Comparison of ENCODE assay signal across 8 cellular contexts in the genomic region with DNA sequence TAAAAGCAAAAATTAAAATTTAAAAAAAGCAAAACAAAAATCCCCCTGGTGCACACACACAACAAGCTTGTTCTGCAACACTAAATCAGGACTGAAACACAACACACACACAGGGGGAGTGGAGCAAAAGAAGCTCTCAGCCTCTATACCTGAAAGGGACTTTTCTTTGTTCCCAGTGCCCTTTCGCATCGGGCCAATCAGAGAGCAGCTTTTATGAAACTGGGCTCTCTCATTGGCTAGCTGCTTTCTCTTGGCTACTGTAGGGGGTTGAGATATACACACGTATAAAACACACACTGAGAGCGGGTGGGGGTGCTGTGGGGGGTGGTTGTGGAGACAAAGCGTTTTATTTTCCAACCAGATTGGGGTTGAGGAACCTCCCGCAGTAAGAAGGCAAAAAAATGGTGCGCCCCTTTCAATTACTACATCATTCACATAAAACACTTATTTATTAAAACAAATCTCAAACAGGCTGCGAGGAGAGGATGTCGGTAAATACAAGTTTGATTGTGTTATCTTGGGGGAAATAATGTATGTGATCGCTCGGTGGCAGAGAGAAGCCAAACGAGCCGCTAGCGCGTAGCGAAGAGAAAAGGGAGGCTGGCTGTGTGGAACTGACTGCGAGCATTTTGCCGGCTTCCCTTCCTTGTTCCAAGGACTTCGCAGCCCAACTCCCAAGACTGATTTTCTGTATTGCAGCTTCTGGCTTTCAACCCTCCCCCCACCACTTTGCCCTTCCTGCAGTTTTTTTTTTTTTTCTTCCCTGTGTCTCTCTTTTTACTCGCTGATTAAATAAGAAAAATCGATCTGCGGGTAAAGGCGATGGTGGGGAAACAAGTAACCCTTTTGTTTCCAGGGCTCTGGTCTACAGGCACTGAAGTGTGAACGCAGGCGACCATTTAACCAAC. TPM values are rescaled to one million over a fixed set of nuclear protein-coding genes. Genes with fewer than 3 reads are reported as not detected.
DNase-seq lines count a peak whose midpoint lies in the region; ATAC-seq, FAIRE-seq and TF ChIP-seq lines count a peak whose summit lies in the region.

No MANE protein-coding gene starts in this region.

- H3K9me3 Mint-ChIP-seq in activated CD8-positive, alpha-beta T cell treated with anti-CD3 and anti-CD28 coated beads, Interleukin-2, amount 10 ng/mL, durations not matched to agents 7 days and 5 days (ENCODE audit: insufficient read depth) = no peaks in the 10 kb centered on the region
- H3K9me3 Mint-ChIP-seq in natural killer cell = peaks cover 0 to 2% of the 10 kb centered on the region in 2 donors
- H3K9me3 Mint-ChIP-seq in activated T-helper 2 cell treated with anti-CD3 and anti-CD28 coated beads, Interferon-gamma antibody, Interleukin-2, Interleukin-4, amounts not matched to agents 10 μg/mL and 5 μg/mL and 100 μg/mL, durations not matched to agents 14 hours and 24 hours and 36 hours = no peaks in the 10 kb centered on the region

- TF ChIP-seq CTCF in C4-2B (conservative IDR thresholded peaks at IDR 0.05) = no peak
- no peak for TF ChIP-seq CTCF in natural killer cell (IDR thresholded peaks at IDR 0.05)

- CTCF ChIA-PET in activated CD8-positive, alpha-beta T cell treated with anti-CD3 and anti-CD28 coated beads, Interleukin-2, amount 10 ng/mL, durations not matched to agents 7 days and 5 days (lab: Charles Lee) = no interaction called here

- DNase-seq in NCI-H2107 (lab: John Stamatoyannopoulos, UW) = peak; percentile 42
- peak; percentile 22 for DNase-seq in activated CD8-positive, alpha-beta T cell treated with anti-CD3 and anti-CD28 coated beads, Interleukin-2, amount 10 ng/mL, durations not matched to agents 7 days and 5 days
- DNase-seq in frontal cortex (ENCODE audit: low spot score in 2 of 2) = peak; percentile 52 to 55
- no peak for DNase-seq in natural killer cell
- no peak for DNase-seq in activated T-helper 2 cell treated with anti-CD3 and anti-CD28 coated beads, Interferon-gamma antibody, Interleukin-2, Interleukin-4, amounts not matched to agents 10 μg/mL and 5 μg/mL and 100 μg/mL, durations not matched to agents 14 hours and 24 hours and 36 hours (ENCODE audit: low spot score)

- H3K36me3 Mint-ChIP-seq in activated CD8-positive, alpha-beta T cell treated with anti-CD3 and anti-CD28 coated beads, Interleukin-2, amount 10 ng/mL, durations not matched to agents 7 days and 5 days (ENCODE audit: low read depth) = no peaks in the 10 kb centered on the region
- peaks cover 6% of the 10 kb centered on the region for H3K36me3 Mint-ChIP-seq in natural killer cell
- no peaks in the 10 kb centered on the region for H3K36me3 Mint-ChIP-seq in activated T-helper 2 cell treated with anti-CD3 and anti-CD28 coated beads, Interferon-gamma antibody, Interleukin-2, Interleukin-4, amounts not matched to agents 10 μg/mL and 5 μg/mL and 100 μg/mL, durations not matched to agents 14 hours and 24 hours and 36 hours (ENCODE audit: low read depth)

- no peak overlapping the region for H3K27ac Mint-ChIP-seq in activated CD8-positive, alpha-beta T cell treated with anti-CD3 and anti-CD28 coated beads, Interleukin-2, amount 10 ng/mL, durations not matched to agents 7 days and 5 days
- peak overlapping the region in 1 of 2 donors; percentile 66 for H3K27ac Mint-ChIP-seq in natural killer cell
- H3K27ac Mint-ChIP-seq in activated T-helper 2 cell treated with anti-CD3 and anti-CD28 coated beads, Interferon-gamma antibody, Interleukin-2, Interleukin-4, amounts not matched to agents 10 μg/mL and 5 μg/mL and 100 μg/mL, durations not matched to agents 14 hours and 24 hours and 36 hours = no peak overlapping the region

- peak overlapping the region; percentile 54 for H3K4me3 Mint-ChIP-seq in activated CD8-positive, alpha-beta T cell treated with anti-CD3 and anti-CD28 coated beads, Interleukin-2, amount 10 ng/mL, durations not matched to agents 7 days and 5 days
- peak overlapping the region; percentile 75 for H3K4me3 Mint-ChIP-seq in natural killer cell
- no peak overlapping the region for H3K4me3 Mint-ChIP-seq in activated T-helper 2 cell treated with anti-CD3 and anti-CD28 coated beads, Interferon-gamma antibody, Interleukin-2, Interleukin-4, amounts not matched to agents 10 μg/mL and 5 μg/mL and 100 μg/mL, durations not matched to agents 14 hours and 24 hours and 36 hours (ENCODE audit: low read depth)

- ATAC-seq in GM18909 (IDR thresholded peaks at IDR 0.05; ENCODE audit: poor library complexity, unreplicated experiment) = peak; percentile 88
- peak; percentile 73 for ATAC-seq in HG03066 (IDR thresholded peaks at IDR 0.05; ENCODE audit: low read depth, unreplicated experiment)
- ATAC-seq in activated CD8-positive, alpha-beta T cell treated with anti-CD3 and anti-CD28 coated beads, Interleukin-2, amount 10 ng/mL, durations not matched to agents 7 days and 5 days = peak; percentile 74
- peak; percentile 79 to 81 (median 81) for ATAC-seq in natural killer cell

- H3K27me3 Mint-ChIP-seq in activated CD8-positive, alpha-beta T cell treated with anti-CD3 and anti-CD28 coated beads, Interleukin-2, amount 10 ng/mL, durations not matched to agents 7 days and 5 days (ENCODE audit: low read depth) = peaks cover 50% of the 10 kb centered on the region
- H3K27me3 Mint-ChIP-seq in natural killer cell (ENCODE audit: low read depth in 2 of 2) = peaks cover 18 to 47% of the 10 kb centered on the region in 2 donors
- peaks cover 41% of the 10 kb centered on the region for H3K27me3 Mint-ChIP-seq in activated T-helper 2 cell treated with anti-CD3 and anti-CD28 coated beads, Interferon-gamma antibody, Interleukin-2, Interleukin-4, amounts not matched to agents 10 μg/mL and 5 μg/mL and 100 μg/mL, durations not matched to agents 14 hours and 24 hours and 36 hours (ENCODE audit: low read depth)

- intact Hi-C loops in natural killer cell (cut with micrococcal nuclease) = loop anchor here (5.0 kb wide), 1 partner anchor 97 kb away; no protein-coding TSS in a partner anchor
- intact Hi-C loops in activated T-helper 2 cell treated with anti-CD3 and anti-CD28 coated beads, Interferon-gamma antibody, Interleukin-2, Interleukin-4, amounts not matched to agents 10 μg/mL and 5 μg/mL and 100 μg/mL, durations not matched to agents 14 hours and 24 hours and 36 hours (cut with micrococcal nuclease) = no loop called here

- POLR2A ChIA-PET in activated CD8-positive, alpha-beta T cell treated with anti-CD3 and anti-CD28 coated beads, Interleukin-2, amount 10 ng/mL, durations not matched to agents 7 days and 5 days (lab: Charles Lee) = no interaction called here

- FAIRE-seq in frontal cortex (lab: Jason Lieb, UNC) = peak; percentile 84

- H3K27ac ChIP-seq in C4-2B = peak overlapping the region; percentile 78

- peaks cover 19% of the 10 kb centered on the region for H3K4me1 Mint-ChIP-seq in activated CD8-positive, alpha-beta T cell treated with anti-CD3 and anti-CD28 coated beads, Interleukin-2, amount 10 ng/mL, durations not matched to agents 7 days and 5 days (ENCODE audit: low read depth)
- H3K4me1 Mint-ChIP-seq in natural killer cell = peaks cover 36 to 38% of the 10 kb centered on the region in 2 donors
- H3K4me1 Mint-ChIP-seq in activated T-helper 2 cell treated with anti-CD3 and anti-CD28 coated beads, Interferon-gamma antibody, Interleukin-2, Interleukin-4, amounts not matched to agents 10 μg/mL and 5 μg/mL and 100 μg/mL, durations not matched to agents 14 hours and 24 hours and 36 hours (ENCODE audit: low read depth) = peaks cover 2% of the 10 kb centered on the region

RNA-seq across cellular contexts. Expression of a gene that starts 2.5 kb away (rescaled TPM):
- not detected for total RNA-seq in activated CD8-positive, alpha-beta T cell treated with anti-CD3 and anti-CD28 coated beads, Interleukin-2, amount 10 ng/mL, durations not matched to agents 7 days and 5 days
- total RNA-seq in frontal cortex = 106 TPM
- 1 to 10 TPM in 1 of 3 donors, under 1 TPM in 1, not detected in 1; 0.39 to 6.6 TPM for total RNA-seq in natural killer cell
- total RNA-seq in activated T-helper 2 cell treated with anti-CD3 and anti-CD28 coated beads, Interferon-gamma antibody, Interleukin-2, Interleukin-4, amounts not matched to agents 10 μg/mL and 5 μg/mL and 100 μg/mL, durations not matched to agents 14 hours and 24 hours and 36 hours = not detected in 2 replicates

Comparison
In these comparisons a context has a peak if more than half of its experiments do, and no peak if none do; other contexts are left out.
1. DNase-seq: peak in NCI-H2107 (single experiment), activated CD8-positive, alpha-beta T cell treated with anti-CD3 and anti-CD28 coated beads, Interleukin-2, amount 10 ng/mL, durations not matched to agents 7 days and 5 days (single experiment) and frontal cortex (2 of 2); none in natural killer cell (single experiment) and activated T-helper 2 cell treated with anti-CD3 and anti-CD28 coated beads, Interferon-gamma antibody, Interleukin-2, Interleukin-4, amounts not matched to agents 10 μg/mL and 5 μg/mL and 100 μg/mL, durations not matched to agents 14 hours and 24 hours and 36 hours (single experiment).
2. RNA of a gene that starts 2.5 kb away (total RNA-seq): 106 TPM in frontal cortex (single experiment); 0.39 to 6.6 TPM in natural killer cell, not detected in activated CD8-positive, alpha-beta T cell treated with anti-CD3 and anti-CD28 coated beads, Interleukin-2, amount 10 ng/mL, durations not matched to agents 7 days and 5 days and not detected in activated T-helper 2 cell treated with anti-CD3 and anti-CD28 coated beads, Interferon-gamma antibody, Interleukin-2, Interleukin-4, amounts not matched to agents 10 μg/mL and 5 μg/mL and 100 μg/mL, durations not matched to agents 14 hours and 24 hours and 36 hours; every median in the first group is over 10 times any median in the second.
3. Peak in every context shown above with its lines, with median percentiles within 50 percentile points of each other: ATAC-seq.